Comparison of ENCODE assay signal across 14 cellular contexts in genomic region chr17:3744032-3744431, GRCh38. TPM values are rescaled to one million over a fixed set of nuclear protein-coding genes. Genes with fewer than 3 reads are reported as not detected.
"Had no signal": no experiment of that assay in that cellular context is flagged by ENCODE, and none has a peak within 500 bp of the region (broad histone marks: within the 10 kb centered on the region; RNA-seq: fewer than 3 reads in every experiment).

No MANE protein-coding gene starts in this region.

- DNase-seq: activated naive CD4-positive, alpha-beta T cell; activated T-cell treated with anti-CD3 and anti-CD28 coated beads, Interleukin-2, amount 50 U/mL, for 1 hour; amniotic stem cell; heart left ventricle; islet precursor cell; left cardiac atrium; pancreas; psoas muscle; T-helper 1 cell; T-helper 9 cell had no signal

- H3K27me3 ChIP-seq: heart left ventricle, neutrophil, pancreas, right atrium auricular region, tibial nerve had no signal

- H3K4me3 ChIP-seq: heart left ventricle, pancreas, psoas muscle, right atrium auricular region, tibial nerve had no signal

- H3K27ac ChIP-seq: heart left ventricle, neutrophil, pancreas, psoas muscle, right atrium auricular region, tibial nerve had no signal

- FAIRE-seq: endometrium, pancreas had no signal

- H3K4me1 ChIP-seq: heart left ventricle, psoas muscle, right atrium auricular region, tibial nerve had no signal

- H3K36me3 ChIP-seq: heart left ventricle, neutrophil, pancreas, right atrium auricular region, tibial nerve had no signal

- H3K9me3 ChIP-seq: heart left ventricle, neutrophil, pancreas, psoas muscle, right atrium auricular region, tibial nerve had no signal

RNA-seq across cellular contexts. Expression of gene HASPIN, which starts 20.3 kb away (rescaled TPM):
- total RNA-seq: right atrium auricular region had no signal
- polyA plus RNA-seq: pancreas had no signal
